In the genomic region with DNA sequence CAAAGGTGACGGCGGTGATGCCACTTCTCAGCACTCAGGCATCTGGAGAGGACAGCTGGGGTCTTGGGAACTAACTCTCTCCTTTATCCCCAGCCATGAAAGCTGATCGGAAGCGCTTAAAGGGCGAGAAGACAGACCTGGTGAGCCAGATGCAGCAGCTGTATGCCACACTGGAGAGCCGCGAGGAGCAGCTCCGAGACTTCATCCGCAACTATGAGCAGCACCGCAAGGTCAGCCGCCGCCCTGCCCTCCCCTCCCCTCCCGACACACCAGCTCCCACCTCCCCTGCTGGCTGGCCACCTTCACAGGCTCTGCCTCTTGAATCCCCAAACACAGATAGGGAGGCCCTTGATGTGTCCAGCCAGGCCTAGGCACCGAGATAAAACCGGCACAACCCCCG, we compare ENCODE assay signal across 29 cellular contexts.
"Had no signal": no experiment of that assay in that cellular context is flagged by ENCODE, and none has a peak within 500 bp of the region (broad histone marks: within the 10 kb centered on the region; RNA-seq: fewer than 3 reads in every experiment).

No MANE protein-coding gene starts in this region.

- H3K4me3 ChIP-seq: ascending aorta, breast epithelium, coronary artery, dorsolateral prefrontal cortex, esophagus muscularis mucosa, gastrocnemius medialis, heart left ventricle had no signal

- H3K27me3 Mint-ChIP-seq: activated CD4-positive, alpha-beta memory T cell treated with anti-CD3 and anti-CD28 coated beads, Interleukin-2, amount 10 ng/mL, durations not matched to agents 7 days and 5 days; activated CD4-positive, alpha-beta T cell treated with anti-CD3 and anti-CD28 coated beads for 36 hours; activated CD4-positive, alpha-beta T cell treated with anti-CD3 and anti-CD28 coated beads, Interleukin-2, amount 10 ng/mL, durations not matched to agents 24 days and 14 days; activated naive CD4-positive, alpha-beta T cell treated with anti-CD3 and anti-CD28 coated beads, Interleukin-2, amount 10 ng/mL, durations not matched to agents 7 days and 5 days; activated T-cell treated with anti-CD3 and anti-CD28 coated beads, Interleukin-2, amount 50 U/mL, for 24 hours had no signal

- DNase-seq: activated CD4-positive, alpha-beta memory T cell treated with anti-CD3 and anti-CD28 coated beads, Interleukin-2, amount 10 ng/mL, durations not matched to agents 7 days and 5 days; activated CD4-positive, alpha-beta T cell treated with anti-CD3 and anti-CD28 coated beads for 36 hours; activated CD4-positive, alpha-beta T cell treated with anti-CD3 and anti-CD28 coated beads, Interleukin-2, amount 10 ng/mL, durations not matched to agents 24 days and 14 days; activated CD4-positive, CD25-positive, alpha-beta regulatory T cell; activated CD4-positive, CD25-positive, alpha-beta regulatory T cell treated with anti-CD3 and anti-CD28 coated beads, Interleukin-2, amount 50 U/mL, for 72 hours; activated CD8-positive, alpha-beta memory T cell treated with anti-CD3 and anti-CD28 coated beads, Interleukin-2, amount 50 U/mL, for 48 hours; activated gamma-delta T cell; activated naive CD4-positive, alpha-beta T cell; activated naive CD4-positive, alpha-beta T cell treated with anti-CD3 and anti-CD28 coated beads, Interleukin-2, amount 10 ng/mL, durations not matched to agents 7 days and 5 days; activated naive CD8-positive, alpha-beta T cell treated with anti-CD3 and anti-CD28 coated beads, Interleukin-2, amount 10 ng/mL, durations not matched to agents 7 days and 5 days; activated T-cell treated with anti-CD3 and anti-CD28 coated beads for 4 hours; activated T-cell treated with anti-CD3 and anti-CD28 coated beads, Interleukin-2, amount 50 U/mL, for 24 hours; activated T-cell treated with anti-CD3 and anti-CD28 coated beads, Interleukin-2, amount 50 U/mL, for 72 hours; dorsolateral prefrontal cortex; effector memory CD8-positive, alpha-beta T cell; erythroblast; foreskin keratinocyte; gastrocnemius medialis; glutamatergic neuron; heart left ventricle; T-helper 2 cell had no signal

- H3K27ac Mint-ChIP-seq: activated CD4-positive, alpha-beta memory T cell treated with anti-CD3 and anti-CD28 coated beads, Interleukin-2, amount 10 ng/mL, durations not matched to agents 7 days and 5 days; activated CD4-positive, alpha-beta T cell treated with anti-CD3 and anti-CD28 coated beads for 36 hours; activated CD4-positive, alpha-beta T cell treated with anti-CD3 and anti-CD28 coated beads, Interleukin-2, amount 10 ng/mL, durations not matched to agents 24 days and 14 days; activated naive CD4-positive, alpha-beta T cell treated with anti-CD3 and anti-CD28 coated beads, Interleukin-2, amount 10 ng/mL, durations not matched to agents 7 days and 5 days; activated naive CD8-positive, alpha-beta T cell treated with anti-CD3 and anti-CD28 coated beads, Interleukin-2, amount 10 ng/mL, durations not matched to agents 7 days and 5 days; activated T-cell treated with anti-CD3 and anti-CD28 coated beads, Interleukin-2, amount 50 U/mL, for 24 hours; activated T-cell treated with anti-CD3 and anti-CD28 coated beads, Interleukin-2, amount 50 U/mL, for 72 hours; dendritic cell treated with granulocyte-macrophage colony-stimulating factor and Interleukin-4, amounts not matched to agents 40 ng/mL and 50 ng/mL, for 4 days; effector memory CD8-positive, alpha-beta T cell had no signal

- H3K36me3 Mint-ChIP-seq: activated naive CD4-positive, alpha-beta T cell treated with anti-CD3 and anti-CD28 coated beads, Interleukin-2, amount 10 ng/mL, durations not matched to agents 7 days and 5 days; activated naive CD4-positive, alpha-beta T cell treated with anti-CD3 and anti-CD28 coated beads, Interleukin-2, amount 50 U/mL, for 72 hours; activated naive CD8-positive, alpha-beta T cell treated with anti-CD3 and anti-CD28 coated beads, Interleukin-2, amount 10 ng/mL, durations not matched to agents 7 days and 5 days had no signal

- H3K9me3 ChIP-seq: ascending aorta, breast epithelium, esophagus muscularis mucosa, gastrocnemius medialis, heart left ventricle had no signal

- H3K27me3 ChIP-seq: ascending aorta, breast epithelium, dorsolateral prefrontal cortex, esophagus muscularis mucosa, foreskin keratinocyte, gastrocnemius medialis, heart left ventricle had no signal

- H3K27ac ChIP-seq: ascending aorta, breast epithelium, coronary artery, esophagus muscularis mucosa, foreskin keratinocyte, gastrocnemius medialis, heart left ventricle had no signal

- H3K4me3 Mint-ChIP-seq: activated CD4-positive, alpha-beta memory T cell treated with anti-CD3 and anti-CD28 coated beads, Interleukin-2, amount 10 ng/mL, durations not matched to agents 7 days and 5 days; activated CD4-positive, alpha-beta T cell treated with anti-CD3 and anti-CD28 coated beads for 36 hours; activated CD4-positive, alpha-beta T cell treated with anti-CD3 and anti-CD28 coated beads, Interleukin-2, amount 10 ng/mL, durations not matched to agents 24 days and 14 days; activated naive CD4-positive, alpha-beta T cell treated with anti-CD3 and anti-CD28 coated beads, Interleukin-2, amount 10 ng/mL, durations not matched to agents 7 days and 5 days; activated naive CD8-positive, alpha-beta T cell treated with anti-CD3 and anti-CD28 coated beads, Interleukin-2, amount 10 ng/mL, durations not matched to agents 7 days and 5 days; activated T-cell treated with anti-CD3 and anti-CD28 coated beads, Interleukin-2, amount 50 U/mL, for 24 hours; activated T-cell treated with anti-CD3 and anti-CD28 coated beads, Interleukin-2, amount 50 U/mL, for 72 hours; brain; central memory CD8-positive, alpha-beta T cell; dendritic cell treated with granulocyte-macrophage colony-stimulating factor and Interleukin-4, amounts not matched to agents 40 ng/mL and 50 ng/mL, for 4 days; effector memory CD8-positive, alpha-beta T cell had no signal

- H3K4me1 ChIP-seq: ascending aorta, breast epithelium, gastrocnemius medialis, heart left ventricle had no signal

- H3K9me3 Mint-ChIP-seq: activated CD4-positive, alpha-beta memory T cell treated with anti-CD3 and anti-CD28 coated beads, Interleukin-2, amount 10 ng/mL, durations not matched to agents 7 days and 5 days; activated CD4-positive, alpha-beta T cell treated with anti-CD3 and anti-CD28 coated beads, Interleukin-2, amount 10 ng/mL, durations not matched to agents 24 days and 14 days; activated naive CD4-positive, alpha-beta T cell treated with anti-CD3 and anti-CD28 coated beads, Interleukin-2, amount 10 ng/mL, durations not matched to agents 7 days and 5 days; activated naive CD4-positive, alpha-beta T cell treated with anti-CD3 and anti-CD28 coated beads, Interleukin-2, amount 50 U/mL, for 72 hours; activated naive CD8-positive, alpha-beta T cell treated with anti-CD3 and anti-CD28 coated beads, Interleukin-2, amount 10 ng/mL, durations not matched to agents 7 days and 5 days; activated T-cell treated with anti-CD3 and anti-CD28 coated beads, Interleukin-2, amount 50 U/mL, for 24 hours; activated T-cell treated with anti-CD3 and anti-CD28 coated beads, Interleukin-2, amount 50 U/mL, for 72 hours; brain; central memory CD8-positive, alpha-beta T cell; dendritic cell treated with granulocyte-macrophage colony-stimulating factor and Interleukin-4, amounts not matched to agents 40 ng/mL and 50 ng/mL, for 4 days; effector memory CD8-positive, alpha-beta T cell had no signal

- H3K36me3 ChIP-seq: breast epithelium, gastrocnemius medialis had no signal
